Comparison of ENCODE assay signal across 7 cellular contexts in genomic region chr3:64303881-64304280, GRCh38.
"Had no signal": no experiment of that assay in that cellular context is flagged by ENCODE, and none has a peak within 500 bp of the region (broad histone marks: within the 10 kb centered on the region; RNA-seq: fewer than 3 reads in every experiment).

No MANE protein-coding gene starts in this region.

- H3K4me3 ChIP-seq: K562 had no signal

- H3K4me3 Mint-ChIP-seq: IgD-negative memory B cell had no signal

- H3K27me3 Mint-ChIP-seq: IgD-negative memory B cell had no signal

- H3K27ac ChIP-seq: HL-60, KMS-11 had no signal

- H3K4me2 ChIP-seq: KMS-11 had no signal

- DNase-seq: KBM-7, KG1 had no signal

- H3K4me1 Mint-ChIP-seq: IgD-negative memory B cell had no signal

- ATAC-seq: HepG2, K562 had no signal

- H3K27ac Mint-ChIP-seq: IgD-negative memory B cell had no signal

- H3K36me3 Mint-ChIP-seq: IgD-negative memory B cell had no signal

- H3K9ac ChIP-seq: KMS-11 had no signal
